22 cellular contexts compared by ENCODE assay signal in the genomic region with DNA sequence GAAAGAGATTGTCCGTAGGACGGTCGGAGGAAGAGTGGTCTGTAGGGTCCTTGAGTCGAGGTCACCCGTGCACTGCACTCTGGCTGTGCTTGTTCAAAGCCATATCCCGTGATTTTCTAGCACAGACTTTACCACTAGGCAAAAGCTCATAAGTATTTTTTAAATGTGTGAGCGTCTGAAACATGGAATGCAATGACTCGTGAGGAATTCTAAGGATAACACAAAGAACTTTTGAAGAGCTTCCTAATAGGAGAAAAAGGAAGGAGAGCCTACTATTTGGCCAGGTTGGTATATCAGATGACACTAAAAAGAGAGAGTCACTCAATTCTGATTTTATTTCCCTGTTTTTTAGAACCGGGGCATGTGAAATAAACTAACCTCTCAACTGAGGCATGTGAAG.
DNase-seq lines count a peak whose midpoint lies in the region; ATAC-seq and TF ChIP-seq lines count a peak whose summit lies in the region.
"Had no signal": no experiment of that assay in that cellular context is flagged by ENCODE, and none has a peak within 500 bp of the region (broad histone marks: within the 10 kb centered on the region; RNA-seq: fewer than 3 reads in every experiment).

No MANE protein-coding gene starts in this region.

- no peak for ATAC-seq in GM23338
- ATAC-seq in activated naive CD8-positive, alpha-beta T cell treated with anti-CD3 and anti-CD28 coated beads, Interleukin-2, amount 50 U/mL, for 24 hours: no peak
- ATAC-seq: GM12878, Panc1 had no signal

- peak overlapping the region; percentile 28; the same call in 1 of the 2 replicates for H2AFZ ChIP-seq in GM23338

- no peak for TF ChIP-seq CTCF in AG10803 (conservative IDR thresholded peaks at IDR 0.05; ENCODE audit: low read length)
- TF ChIP-seq CTCF in GM23338 (conservative IDR thresholded peaks at IDR 0.05; ENCODE audit: low read depth in 2 of 2): no peak
- TF ChIP-seq CTCF in chondrocyte (IDR thresholded peaks at IDR 0.05): no peak
- TF ChIP-seq CTCF in Calu3 (IDR thresholded peaks at IDR 0.05; ENCODE audit: unreplicated experiment): no peak

- H3F3A ChIP-seq in GM23338 (replicated peaks; ENCODE audit: low read depth): no peaks in the 10 kb centered on the region

- H3K4me3 Mint-ChIP-seq in GM23338 (no peak overlapping the region), chondrocyte (ENCODE audit: unreplicated experiment) (no peak overlapping the region), Calu3 (ENCODE audit: low read depth, unreplicated experiment) (no peak overlapping the region)
- H3K4me3 Mint-ChIP-seq in activated naive CD8-positive, alpha-beta T cell treated with anti-CD3 and anti-CD28 coated beads, Interleukin-2, amount 50 U/mL, for 24 hours: no peak overlapping the region

- H3K4me1 Mint-ChIP-seq in GM23338: no peaks in the 10 kb centered on the region
- peaks cover 28% of the 10 kb centered on the region for H3K4me1 Mint-ChIP-seq in chondrocyte (ENCODE audit: low read depth)
- H3K4me1 Mint-ChIP-seq in activated naive CD8-positive, alpha-beta T cell treated with anti-CD3 and anti-CD28 coated beads, Interleukin-2, amount 50 U/mL, for 24 hours: peaks cover 28% of the 10 kb centered on the region
- H3K4me1 Mint-ChIP-seq in Calu3 (ENCODE audit: low read depth, unreplicated experiment): peaks cover 10% of the 10 kb centered on the region

- H3K79me2 ChIP-seq in GM23338 (replicated peaks; ENCODE audit: insufficient read depth): no peaks in the 10 kb centered on the region

- H3K27ac Mint-ChIP-seq in GM23338 (no peak overlapping the region), chondrocyte (ENCODE audit: unreplicated experiment) (peak overlapping the region; percentile 52), Calu3 (ENCODE audit: unreplicated experiment) (no peak overlapping the region)
- no peak overlapping the region for H3K27ac Mint-ChIP-seq in activated naive CD8-positive, alpha-beta T cell treated with anti-CD3 and anti-CD28 coated beads, Interleukin-2, amount 50 U/mL, for 24 hours

- no peaks in the 10 kb centered on the region for H3K27me3 ChIP-seq in GM23338 (ENCODE audit: insufficient read depth)

- no peaks in the 10 kb centered on the region for H3K36me3 ChIP-seq in GM23338 (ENCODE audit: insufficient read depth)

- H3K9me2 ChIP-seq in GM23338 (ENCODE audit: insufficient read depth): peaks cover 5% of the 10 kb centered on the region; the same call in 1 of the 2 replicates

- H3K4me2 ChIP-seq in GM23338: no peak overlapping the region

- intact Hi-C loops in Calu3 (cut with micrococcal nuclease; ENCODE audit: unreplicated experiment): no loop called here

- H3K4me1 ChIP-seq in GM23338 (ENCODE audit: insufficient read depth): no peaks in the 10 kb centered on the region

- H3K27ac ChIP-seq in GM23338 (ENCODE audit: low read depth): no peak overlapping the region
- H3K27ac ChIP-seq: RWPE1 had no signal

- H3K36me3 Mint-ChIP-seq in GM23338 (ENCODE audit: low read depth): no peaks in the 10 kb centered on the region
- H3K36me3 Mint-ChIP-seq in chondrocyte (ENCODE audit: low read depth): no peaks in the 10 kb centered on the region
- peaks cover 6% of the 10 kb centered on the region for H3K36me3 Mint-ChIP-seq in activated naive CD8-positive, alpha-beta T cell treated with anti-CD3 and anti-CD28 coated beads, Interleukin-2, amount 50 U/mL, for 24 hours (ENCODE audit: low read depth)
- H3K36me3 Mint-ChIP-seq in Calu3 (ENCODE audit: insufficient read depth, unreplicated experiment): no peaks in the 10 kb centered on the region

- H4K20me1 ChIP-seq in GM23338 (replicated peaks; ENCODE audit: insufficient read depth): no peaks in the 10 kb centered on the region

- peaks cover 2% of the 10 kb centered on the region; the same call in 1 of the 3 replicates for H3K9me3 Mint-ChIP-seq in GM23338
- H3K9me3 Mint-ChIP-seq in chondrocyte (ENCODE audit: low read depth): no peaks in the 10 kb centered on the region
- H3K9me3 Mint-ChIP-seq in activated naive CD8-positive, alpha-beta T cell treated with anti-CD3 and anti-CD28 coated beads, Interleukin-2, amount 50 U/mL, for 24 hours: peaks cover 10% of the 10 kb centered on the region
- H3K9me3 Mint-ChIP-seq in Calu3 (ENCODE audit: low read depth, unreplicated experiment): no peaks in the 10 kb centered on the region

- BruUV-seq in Calu3 (replicated peaks; lab: Mats Ljungman, UMichigan): no TSS peak

- H3K4me3 ChIP-seq in AG10803 (ENCODE audit: low read length) (no peak overlapping the region), GM23338 (no peak overlapping the region)
- H3K4me3 ChIP-seq: GM12878 had no signal

- H3K27me3 Mint-ChIP-seq in GM23338 (ENCODE audit: insufficient read depth, low read depth, poor library complexity): no peaks in the 10 kb centered on the region
- H3K27me3 Mint-ChIP-seq in chondrocyte (ENCODE audit: low read depth): no peaks in the 10 kb centered on the region
- no peaks in the 10 kb centered on the region for H3K27me3 Mint-ChIP-seq in activated naive CD8-positive, alpha-beta T cell treated with anti-CD3 and anti-CD28 coated beads, Interleukin-2, amount 50 U/mL, for 24 hours
- no peaks in the 10 kb centered on the region for H3K27me3 Mint-ChIP-seq in Calu3 (ENCODE audit: unreplicated experiment)

- DNase-seq in AG10803 (ENCODE audit: low read depth) (peak; percentile 42), GM23338 (ENCODE audit: low spot score) (no peak), chondrocyte (ENCODE audit: low spot score) (no peak), hepatic stellate cell (ENCODE audit: low spot score) (peak; percentile 22), NCI-H2107 treated with DMSO at 0.1 percent for 48 hours (lab: John Stamatoyannopoulos, UW; ENCODE audit: unreplicated experiment) (no peak), Calu3 (no peak)
- no peak for DNase-seq in effector CD4-positive, alpha-beta T cell
- no peak for DNase-seq in activated naive CD8-positive, alpha-beta T cell treated with anti-CD3 and anti-CD28 coated beads, Interleukin-2, amount 50 U/mL, for 24 hours
- DNase-seq: 8988T, ACHN, GDM1, H7, KG1, MM.1S, NCI-H2029, NCI-H2227 treated with DMSO at 0.1 percent for 48 hours, NCI-H526 treated with DMSO at 0.1 percent for 48 hours, SHP77, SW 1271 had no signal

- CTCF ChIA-PET in Calu3 (lab: Charles Lee): no interaction called here

TF ChIP-seq in GM23338, 12 proteins besides CTCF, POLR2A, EP300 and RAD21 (continues in another document):
- TF ChIP-seq POLR2AphosphoS5 (IDR thresholded peaks at IDR 0.05; ENCODE audit: low read depth) (no peak), ZNF114 (CRISPR knock-in tag; IDR thresholded peaks at IDR 0.05) (no peak), EZH2 (IDR thresholded peaks at IDR 0.05; ENCODE audit: low read depth, unreplicated experiment) (no peak), NANOG (IDR thresholded peaks at IDR 0.05; ENCODE audit: borderline replicate concordance) (no peak), JUNB (IDR thresholded peaks at IDR 0.05; ENCODE audit: unreplicated experiment) (no peak)

Comparison
In these comparisons a context has a peak if more than half of its experiments do, and no peak if none do; other contexts are left out.
1. DNase-seq: peak in AG10803 (single experiment) and hepatic stellate cell (single experiment); none in GM23338 (single experiment), chondrocyte (single experiment), effector CD4-positive, alpha-beta T cell (single experiment), NCI-H2107 treated with DMSO at 0.1 percent for 48 hours (single experiment), activated naive CD8-positive, alpha-beta T cell treated with anti-CD3 and anti-CD28 coated beads, Interleukin-2, amount 50 U/mL, for 24 hours (single experiment) and Calu3 (single experiment).